Comparison of ENCODE assay signal across 1 cellular context in genomic region chr4:80876810-80877209, GRCh38.
TF ChIP-seq lines count a peak whose summit lies in the region.

No MANE protein-coding gene starts in this region.

TF ChIP-seq in GM12878, 131 proteins besides CTCF, POLR2A, EP300 and RAD21 (continued from another document and continues in another):
- TF ChIP-seq POU2F2 (IDR thresholded peaks at IDR 0.05; ENCODE audit: borderline replicate concordance, low read depth, low read length) (peak; percentile 65; the same call in 1 of the 3 replicates), CEBPZ (IDR thresholded peaks at IDR 0.05; ENCODE audit: low read depth, low read length) (no peak), MAX (IDR thresholded peaks at IDR 0.05; ENCODE audit: low read depth, low read length) (no peak), ZBTB40 (IDR thresholded peaks at IDR 0.05; ENCODE audit: borderline replicate concordance) (no peak), BMI1 (IDR thresholded peaks at IDR 0.05; ENCODE audit: borderline replicate concordance) (peak; percentile 66; the same call in 1 of the 2 replicates), CREM (IDR thresholded peaks at IDR 0.05; ENCODE audit: low read depth) (peak; percentile 90), ETV6 (conservative IDR thresholded peaks at IDR 0.05 in 1 of 2, IDR thresholded peaks at IDR 0.05 in 1 of 2; ENCODE audit: borderline replicate concordance in 1 of 2, low read depth in 1 of 2) (peak in 1 of 2 experiments; percentile 92; a peak in 2 of 4 replicates), KDM1A (IDR thresholded peaks at IDR 0.05; ENCODE audit: borderline replicate concordance) (no peak; the same call in 1 of the 2 replicates), BRCA1 (IDR thresholded peaks at IDR 0.05; ENCODE audit: low read depth, low read length) (no peak), NRF1 (conservative IDR thresholded peaks at IDR 0.05; ENCODE audit: low read depth, low read length) (no peak), MLLT1 (IDR thresholded peaks at IDR 0.05) (no peak), ATF7 (IDR thresholded peaks at IDR 0.05; ENCODE audit: low read depth) (peak; percentile 54; the same call in 1 of the 2 replicates), BHLHE40 (IDR thresholded peaks at IDR 0.05; ENCODE audit: borderline replicate concordance in 1 of 2, low read depth in 2 of 2, low read length in 1 of 2) (peak in 1 of 2 experiments; percentile 25; a peak in 1 of 4 replicates), E2F4 (IDR thresholded peaks at IDR 0.05; ENCODE audit: low read depth, low read length) (no peak), ZBTB33 (IDR thresholded peaks at IDR 0.05) (no peak), PRDM15 (CRISPR knock-in tag; IDR thresholded peaks at IDR 0.05) (no peak), EZH2 (IDR thresholded peaks at IDR 0.05; ENCODE audit: borderline replicate concordance, control insufficient read depth, low read depth, low read length) (no peak), CEBPB (IDR thresholded peaks at IDR 0.05; ENCODE audit: borderline replicate concordance in 1 of 2, low read depth in 2 of 2, low read length in 2 of 2) (no peak), EGR1 (IDR thresholded peaks at IDR 0.05; ENCODE audit: borderline replicate concordance in 1 of 2, low read depth in 2 of 2, low read length in 2 of 2) (no peak), USF2 (IDR thresholded peaks at IDR 0.05; ENCODE audit: borderline replicate concordance, low read depth, low read length) (no peak), ZNF24 (IDR thresholded peaks at IDR 0.05) (peak; percentile 45; the same call in 1 of the 2 replicates), MYC (IDR thresholded peaks at IDR 0.05; ENCODE audit: insufficient read depth, insufficient read length, insufficient replicate concordance, low read length, severe bottlenecking) (no peak), RAD51 (IDR thresholded peaks at IDR 0.05) (no peak), SIX5 (IDR thresholded peaks at IDR 0.05; ENCODE audit: low read depth, low read length, severe bottlenecking) (no peak), FOXM1 (IDR thresholded peaks at IDR 0.05; ENCODE audit: low read depth, low read length) (peak; percentile 91), NFYA (IDR thresholded peaks at IDR 0.05; ENCODE audit: borderline replicate concordance, low read depth, low read length) (no peak), CREB1 (IDR thresholded peaks at IDR 0.05; ENCODE audit: low read depth) (peak; percentile 45; the same call in 1 of the 2 replicates), RBBP5 (conservative IDR thresholded peaks at IDR 0.05) (no peak), SREBF2 (IDR thresholded peaks at IDR 0.05; ENCODE audit: low read length) (no peak), NR2C1 (IDR thresholded peaks at IDR 0.05) (no peak), CHD1 (IDR thresholded peaks at IDR 0.05; ENCODE audit: low read depth, low read length) (no peak), SKIL (IDR thresholded peaks at IDR 0.05; ENCODE audit: low read depth, poor library complexity, severe bottlenecking) (peak; percentile 57), SPI1 (IDR thresholded peaks at IDR 0.05; ENCODE audit: borderline replicate concordance, insufficient read depth, low read depth, low read length) (peak; percentile 89), USF1 (IDR thresholded peaks at IDR 0.05; ENCODE audit: borderline replicate concordance, extremely low read length, insufficient read depth, low read depth, low read length) (no peak), ZNF622 (IDR thresholded peaks at IDR 0.05) (no peak), TAF1 (IDR thresholded peaks at IDR 0.05; ENCODE audit: borderline replicate concordance, low read depth, low read length) (no peak), NBN (IDR thresholded peaks at IDR 0.05) (no peak), ZNF274 (IDR thresholded peaks at IDR 0.05; ENCODE audit: insufficient read depth, insufficient read length) (no peak), HCFC1 (IDR thresholded peaks at IDR 0.05; ENCODE audit: low read length) (no peak)
